16 cellular contexts compared by ENCODE assay signal in the genomic region with DNA sequence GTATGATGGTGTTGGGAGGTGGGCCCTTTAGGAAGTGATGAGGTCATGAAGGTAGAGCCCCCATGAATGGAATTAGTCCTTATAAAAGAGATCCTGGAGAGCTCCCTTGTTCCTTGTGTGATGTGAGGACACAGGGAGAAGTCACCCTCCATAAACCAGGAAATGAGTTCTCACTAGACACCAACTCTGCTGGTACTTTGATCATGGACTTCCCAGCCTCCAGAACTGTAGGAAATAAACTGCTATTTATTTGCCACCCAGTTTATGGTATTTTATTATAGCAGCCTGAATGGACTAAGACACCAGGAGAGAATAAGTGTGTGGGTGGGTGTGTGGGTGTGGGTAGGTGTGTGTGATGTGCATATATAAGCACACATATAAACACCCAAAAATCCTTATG.
DNase-seq lines count a peak whose midpoint lies in the region; ATAC-seq and TF ChIP-seq lines count a peak whose summit lies in the region.
"Had no signal": no experiment of that assay in that cellular context is flagged by ENCODE, and none has a peak within 500 bp of the region (broad histone marks: within the 10 kb centered on the region; RNA-seq: fewer than 3 reads in every experiment).

No MANE protein-coding gene starts in this region.

- H3K9ac ChIP-seq in colonic mucosa (ENCODE audit: low read depth in 2 of 2, low read length in 2 of 2), result no peak overlapping the region

- peak; percentile 5 for DNase-seq in NCI-H69 (lab: John Stamatoyannopoulos, UW)
- no peak for DNase-seq in colonic mucosa
- peak in 1 of 3 donors; percentile 21 for DNase-seq in mucosa of descending colon
- DNase-seq in NCI-H1092 (lab: John Stamatoyannopoulos, UW), result no peak
- DNase-seq in stimulated activated CD8-positive, alpha-beta memory T cell treated with anti-CD3 and anti-CD28 coated beads, Interleukin-4, amount 100 ng/mL, for 48 hours, result no peak
- DNase-seq in suprapubic skin (ENCODE audit: low spot score in 2 of 2), result no peak
- DNase-seq: C1 segment of cervical spinal cord; Calu3; CD4-positive, alpha-beta memory T cell; COR-L47; DMS53; DMS79 treated with DMSO at 0.1 percent for 48 hours; GF-D8; H9 had no signal

- H3K27ac ChIP-seq in colonic mucosa (peak overlapping the region; percentile 22), suprapubic skin (no peak overlapping the region)

- H3K36me3 ChIP-seq in colonic mucosa, result no peaks in the 10 kb centered on the region
- no peaks in the 10 kb centered on the region for H3K36me3 ChIP-seq in mucosa of descending colon (ENCODE audit: low read depth)
- no peaks in the 10 kb centered on the region for H3K36me3 ChIP-seq in suprapubic skin

- TF ChIP-seq CTCF in colonic mucosa (IDR thresholded peaks at IDR 0.05) (no peak), mucosa of descending colon (IDR thresholded peaks at IDR 0.05) (no peak), suprapubic skin (IDR thresholded peaks at IDR 0.05) (no peak)

- no peak for TF ChIP-seq EP300 in suprapubic skin (IDR thresholded peaks at IDR 0.05)

- H3K27me3 ChIP-seq in colonic mucosa, result no peaks in the 10 kb centered on the region
- H3K27me3 ChIP-seq in suprapubic skin, result no peaks in the 10 kb centered on the region

- H3K9me3 ChIP-seq in colonic mucosa (no peaks in the 10 kb centered on the region), mucosa of descending colon (no peaks in the 10 kb centered on the region), suprapubic skin (no peaks in the 10 kb centered on the region)

- intact Hi-C loops in colonic mucosa (cut with DNase I) (no loop called here), mucosa of descending colon (cut with DNase I, micrococcal nuclease) (no loop called here)

- H3K4me1 ChIP-seq in colonic mucosa, result no peaks in the 10 kb centered on the region
- H3K4me1 ChIP-seq in mucosa of descending colon (ENCODE audit: low read depth), result peaks cover 6% of the 10 kb centered on the region
- H3K4me1 ChIP-seq in suprapubic skin, result no peaks in the 10 kb centered on the region

- H3K4me3 ChIP-seq in colonic mucosa (no peak overlapping the region), mucosa of descending colon (no peak overlapping the region), suprapubic skin (no peak overlapping the region)
- H3K4me3 ChIP-seq: GM23338 had no signal

- no peak for TF ChIP-seq POLR2A in suprapubic skin (IDR thresholded peaks at IDR 0.05)

- peak; percentile 93 for ATAC-seq in mucosa of descending colon
- ATAC-seq: GM23338, HCT116 had no signal
